ENCODE assay signal across 1 cellular context in genomic region chr21:40471103-40471502, GRCh38.
TF ChIP-seq lines count a peak whose summit lies in the region.

No MANE protein-coding gene starts in this region.

TF ChIP-seq in HepG2, 621 proteins besides CTCF, POLR2A, EP300 and RAD21 (continued from another document):
- TF ChIP-seq, protein P1, sequence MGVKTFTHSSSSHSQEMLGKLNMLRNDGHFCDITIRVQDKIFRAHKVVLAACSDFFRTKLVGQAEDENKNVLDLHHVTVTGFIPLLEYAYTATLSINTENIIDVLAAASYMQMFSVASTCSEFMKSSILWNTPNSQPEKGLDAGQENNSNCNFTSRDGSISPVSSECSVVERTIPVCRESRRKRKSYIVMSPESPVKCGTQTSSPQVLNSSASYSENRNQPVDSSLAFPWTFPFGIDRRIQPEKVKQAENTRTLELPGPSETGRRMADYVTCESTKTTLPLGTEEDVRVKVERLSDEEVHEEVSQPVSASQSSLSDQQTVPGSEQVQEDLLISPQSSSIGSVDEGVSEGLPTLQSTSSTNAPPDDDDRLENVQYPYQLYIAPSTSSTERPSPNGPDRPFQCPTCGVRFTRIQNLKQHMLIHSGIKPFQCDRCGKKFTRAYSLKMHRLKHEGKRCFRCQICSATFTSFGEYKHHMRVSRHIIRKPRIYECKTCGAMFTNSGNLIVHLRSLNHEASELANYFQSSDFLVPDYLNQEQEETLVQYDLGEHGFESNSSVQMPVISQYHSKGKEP (CRISPR knock-in tag; IDR thresholded peaks at IDR 0.05): no peak
